8 cellular contexts compared by ENCODE assay signal in the genomic region with DNA sequence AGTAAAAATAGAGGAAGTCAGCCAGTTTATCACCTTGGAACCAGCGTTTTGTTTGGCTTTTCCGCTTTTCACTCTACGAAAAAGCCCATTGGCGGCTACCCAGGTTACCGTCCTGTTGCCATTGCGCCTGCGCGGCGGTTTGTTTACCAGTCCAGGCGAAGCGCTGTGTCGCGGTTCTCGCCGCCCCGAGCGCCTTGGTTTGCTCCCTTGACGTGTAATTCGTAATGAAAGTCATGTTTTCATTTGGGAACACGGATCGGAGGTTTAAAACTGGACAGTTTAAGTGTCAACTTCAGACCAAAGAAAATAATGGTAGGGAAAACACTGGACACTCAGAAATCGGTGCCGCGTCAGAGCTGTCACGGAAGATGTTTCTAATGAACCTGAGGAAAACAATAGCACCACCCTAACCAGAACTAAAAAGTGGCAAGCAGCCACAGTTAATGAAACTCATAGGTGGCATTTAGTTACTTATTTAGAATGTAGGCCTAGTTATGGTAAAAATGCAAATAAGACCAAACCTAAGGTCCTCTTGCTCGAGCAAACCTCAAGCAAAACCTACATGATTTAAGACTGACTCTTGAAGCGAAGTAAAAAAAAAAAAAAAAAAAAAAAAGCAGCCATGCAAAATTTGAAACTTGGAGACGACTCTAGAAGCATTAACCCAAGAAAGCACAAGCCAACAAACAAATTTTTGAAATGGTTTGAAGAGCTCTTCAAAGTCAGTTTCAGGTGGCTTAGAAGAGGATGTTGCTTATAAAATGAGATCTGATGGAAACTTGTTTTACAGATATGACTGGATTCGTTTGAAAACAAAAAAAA. TPM values are rescaled to one million over a fixed set of nuclear protein-coding genes. Genes with fewer than 3 reads are reported as not detected.
DNase-seq lines count a peak whose midpoint lies in the region; ATAC-seq lines count a peak whose summit lies in the region.

No MANE protein-coding gene starts in this region.

- H3K79me2 ChIP-seq in ACC112 (ENCODE audit: control insufficient read depth, insufficient read depth, low read length, unreplicated experiment), result no peaks in the 10 kb centered on the region

- intact Hi-C loops in activated CD4-positive, alpha-beta T cell treated with anti-CD3 and anti-CD28 coated beads for 36 hours (cut with DNase I, micrococcal nuclease), result loop anchor here (1.0 to 5.0 kb wide), 18 partner anchors 18 to 689 kb away; partner anchors contain the start of genes BORCS5 (in 2 of the 2), CDKN1B (in 2 of the 2), CREBL2 (in 1 of the 2) and DUSP16 (in 1 of the 2)

- H3K27ac Mint-ChIP-seq in activated CD4-positive, alpha-beta T cell treated with anti-CD3 and anti-CD28 coated beads for 36 hours, result peak overlapping the region; percentile 99

- ATAC-seq in GM18873 (IDR thresholded peaks at IDR 0.05; ENCODE audit: low FRiP score, unreplicated experiment), result peak; percentile 65
- peak; percentile 63 for ATAC-seq in HG03139 (IDR thresholded peaks at IDR 0.05; ENCODE audit: unreplicated experiment)
- peak; percentile 80 for ATAC-seq in activated CD4-positive, alpha-beta T cell treated with anti-CD3 and anti-CD28 coated beads for 36 hours

- H3K36me3 ChIP-seq in ACC112 (ENCODE audit: insufficient read depth, low read length), result no peaks in the 10 kb centered on the region

- H3K27ac ChIP-seq in ACC112 (ENCODE audit: low read depth, low read length), result peak overlapping the region; percentile 95
- H3K27ac ChIP-seq in cingulate gyrus (ENCODE audit: low read depth, low read length), result peak overlapping the region; percentile 98
- peak overlapping the region; percentile 99 for H3K27ac ChIP-seq in layer of hippocampus (ENCODE audit: low read depth, low read length)

- H3K4me3 ChIP-seq in ACC112 (ENCODE audit: low read depth, low read length), result peak overlapping the region; percentile 77

- no peaks in the 10 kb centered on the region for H3K27me3 Mint-ChIP-seq in activated CD4-positive, alpha-beta T cell treated with anti-CD3 and anti-CD28 coated beads for 36 hours

- peaks cover 22% of the 10 kb centered on the region for H3K36me3 Mint-ChIP-seq in activated CD4-positive, alpha-beta T cell treated with anti-CD3 and anti-CD28 coated beads for 36 hours (ENCODE audit: low read depth)

- POLR2A ChIA-PET in activated CD4-positive, alpha-beta T cell treated with anti-CD3 and anti-CD28 coated beads for 36 hours (lab: Charles Lee), result interaction anchor here (0.6 to 3.7 kb wide), 11 partner anchors 19 to 686 kb away, joined by 3 to 26 read pairs (median 5); partner anchors contain the start of genes BORCS5 and CDKN1B

- peak; percentile 87 for DNase-seq in NCI-H345 (lab: John Stamatoyannopoulos, UW)
- peak; percentile 94 for DNase-seq in activated CD4-positive, alpha-beta T cell treated with anti-CD3 and anti-CD28 coated beads for 36 hours
- peak; percentile 81 to 85 for DNase-seq in stimulated activated CD4-positive, alpha-beta T cell treated with anti-CD3 and anti-CD28 coated beads, Interleukin-1b, Interleukin-23, amount 100 ng/mL, for 4 hours (ENCODE audit: low read depth in 2 of 2)

- H2AFZ ChIP-seq in ACC112 (ENCODE audit: low read length, unreplicated experiment), result peak overlapping the region; percentile 94

- peaks cover 19% of the 10 kb centered on the region for H3K4me1 ChIP-seq in ACC112 (ENCODE audit: control insufficient read depth, insufficient read depth, low read length, unreplicated experiment)

- H3K9me3 Mint-ChIP-seq in activated CD4-positive, alpha-beta T cell treated with anti-CD3 and anti-CD28 coated beads for 36 hours (ENCODE audit: low read depth), result no peaks in the 10 kb centered on the region

- CTCF ChIA-PET in activated CD4-positive, alpha-beta T cell treated with anti-CD3 and anti-CD28 coated beads for 36 hours (lab: Charles Lee), result interaction anchor here (0.6 to 3.8 kb wide), 17 partner anchors 12 to 338 kb away, joined by 3 to 25 read pairs (median 5); no protein-coding TSS in a partner anchor

- peaks cover 53% of the 10 kb centered on the region for H3K4me1 Mint-ChIP-seq in activated CD4-positive, alpha-beta T cell treated with anti-CD3 and anti-CD28 coated beads for 36 hours

- H3K27me3 ChIP-seq in ACC112 (ENCODE audit: insufficient read depth, low read length), result no peaks in the 10 kb centered on the region
- H3K27me3 ChIP-seq in layer of hippocampus (ENCODE audit: control insufficient read depth, insufficient read depth, low read length), result no peaks in the 10 kb centered on the region

- peak overlapping the region; percentile 83 for H3K4me3 Mint-ChIP-seq in activated CD4-positive, alpha-beta T cell treated with anti-CD3 and anti-CD28 coated beads for 36 hours

RNA-seq across cellular contexts. Expression of gene GPR19, which starts 0.8 kb away (rescaled TPM):
- total RNA-seq in activated CD4-positive, alpha-beta T cell treated with anti-CD3 and anti-CD28 coated beads for 36 hours, result 10 to 100 TPM; 19.4 to 19.8 TPM

RNA-seq across cellular contexts. Expression of gene CDKN1B, which starts 20.4 kb away (rescaled TPM):
- 10 to 100 TPM; 34.2 to 37.0 TPM for total RNA-seq in activated CD4-positive, alpha-beta T cell treated with anti-CD3 and anti-CD28 coated beads for 36 hours

Comparison
In these comparisons a context has a peak if more than half of its experiments do, and no peak if none do; other contexts are left out.
1. Peak in every context shown above with its lines: DNase-seq, ATAC-seq, H3K4me3 ChIP-seq and H3K27ac ChIP-seq.